23 cellular contexts compared by ENCODE assay signal in genomic region chr10:77906863-77907861, GRCh38. TPM values are rescaled to one million over a fixed set of nuclear protein-coding genes. Genes with fewer than 3 reads are reported as not detected.
A peak's percentile ranks its signal among the peaks of the same experiment; 100 is the strongest.
DNase-seq lines count a peak whose midpoint lies in the region; ATAC-seq and TF ChIP-seq lines count a peak whose summit lies in the region.
"Had no signal": no experiment of that assay in that cellular context is flagged by ENCODE, and none has a peak within 500 bp of the region (broad histone marks: within the 10 kb centered on the region; RNA-seq: fewer than 3 reads in every experiment).

No MANE protein-coding gene starts in this region.

- H3K27me3 ChIP-seq in HCT116 (ENCODE audit: insufficient read depth, low read length), result no peaks in the 10 kb centered on the region
- H3K27me3 ChIP-seq in RWPE2 (ENCODE audit: insufficient read depth, poor library complexity, severe bottlenecking), result no peaks in the 10 kb centered on the region
- no peaks in the 10 kb centered on the region for H3K27me3 ChIP-seq in parathyroid adenoma (ENCODE audit: control insufficient read depth, insufficient read depth, low read length)
- H3K27me3 ChIP-seq: ovary, tibial artery had no signal

- H3K4me1 ChIP-seq in HCT116 (ENCODE audit: control insufficient read depth in 1 of 2, insufficient read depth in 2 of 2, low read length in 2 of 2) (peaks cover 21 to 61% of the 10 kb centered on the region in 2 experiments), RWPE2 (ENCODE audit: insufficient read depth, poor library complexity, severe bottlenecking) (peaks cover 23% of the 10 kb centered on the region), parathyroid adenoma (peaks cover 60% of the 10 kb centered on the region)

- H3K27ac ChIP-seq in HCT116 (ENCODE audit: low read depth, low read length) (no peak overlapping the region), RWPE2 (ENCODE audit: poor library complexity, severe bottlenecking) (peak overlapping the region; percentile 48), parathyroid adenoma (peak overlapping the region; percentile 84)
- H3K27ac ChIP-seq: ovary, tibial artery had no signal

- no peak for TF ChIP-seq RAD21 in HCT116 (IDR thresholded peaks at IDR 0.05; ENCODE audit: low read depth)

- H3K4me2 ChIP-seq in HCT116 (ENCODE audit: low read length) (no peak overlapping the region), parathyroid adenoma (ENCODE audit: low read length) (peak overlapping the region; percentile 62)

- ATAC-seq in HCT116, result peak; percentile 9; the same call in 1 of the 2 replicates
- peak; percentile 71 for ATAC-seq in RWPE2 (ENCODE audit: low read depth)
- ATAC-seq in GM18505 (IDR thresholded peaks at IDR 0.05; ENCODE audit: unreplicated experiment), result no peak
- ATAC-seq in HG03354 (IDR thresholded peaks at IDR 0.05; ENCODE audit: poor library complexity, severe bottlenecking, unreplicated experiment), result no peak
- ATAC-seq: activated naive CD8-positive, alpha-beta T cell treated with anti-CD3 and anti-CD28 coated beads, Interleukin-2, amount 50 U/mL, for 24 hours; right cardiac atrium; stimulated activated naive CD8-positive, alpha-beta T cell treated with anti-CD3 and anti-CD28 coated beads, Interleukin-15, Interleukin-2, amounts not matched to agents 100 U/mL and 50 U/mL, for 24 hours had no signal

- CTCF ChIA-PET in HCT116 (lab: Charles Lee), result no interaction called here

- H3K4me1 Mint-ChIP-seq in CD14-positive monocyte, result peaks cover 11% of the 10 kb centered on the region
- H3K4me1 Mint-ChIP-seq: activated B cell treated with CpG ODN at 0.5 μM for 24 hours; activated naive CD8-positive, alpha-beta T cell treated with anti-CD3 and anti-CD28 coated beads, Interleukin-2, amount 50 U/mL, for 24 hours had no signal

- H3K9me3 Mint-ChIP-seq in CD14-positive monocyte, result peaks cover 0 to 1% (median 0%) of the 10 kb centered on the region in 7 donors
- H3K9me3 Mint-ChIP-seq: activated B cell treated with CpG ODN at 0.5 μM for 24 hours; activated CD4-positive, alpha-beta memory T cell treated with anti-CD3 and anti-CD28 coated beads for 36 hours; activated naive CD8-positive, alpha-beta T cell treated with anti-CD3 and anti-CD28 coated beads, Interleukin-2, amount 50 U/mL, for 24 hours; CD4-positive, alpha-beta T cell; nephron had no signal

- TF ChIP-seq POLR2A in HCT116 (IDR thresholded peaks at IDR 0.05; ENCODE audit: borderline replicate concordance, extremely low read depth, insufficient read depth, insufficient read length) (no peak), GM18505 (IDR thresholded peaks at IDR 0.05; ENCODE audit: borderline replicate concordance, extremely low read depth, insufficient read depth, insufficient read length) (no peak)

- H4K20me1 ChIP-seq in HCT116 (ENCODE audit: insufficient read depth), result no peaks in the 10 kb centered on the region

- DNase-seq in HCT116 (ENCODE audit: low read depth, low spot score) (no peak), RWPE2 (ENCODE audit: low spot score) (no peak), epithelial cell of esophagus (ENCODE audit: low read depth) (peak; percentile 91), HuH-7.5 (ENCODE audit: low spot score) (no peak), CD14-positive monocyte (ENCODE audit: low spot score) (no peak)
- DNase-seq: activated B cell treated with CpG ODN at 0.5 μM for 24 hours; activated CD4-positive, alpha-beta memory T cell treated with anti-CD3 and anti-CD28 coated beads for 36 hours; activated naive CD8-positive, alpha-beta T cell treated with anti-CD3 and anti-CD28 coated beads, Interleukin-2, amount 50 U/mL, for 24 hours; CD4-positive, alpha-beta T cell; hypothalamus; left ventricle myocardium superior; midbrain; MV-4-11; NCI-H2171 treated with DMSO at 0.1 percent for 48 hours; ovary; right cardiac atrium; RPMI8226; stimulated activated naive CD8-positive, alpha-beta T cell treated with anti-CD3 and anti-CD28 coated beads, Interleukin-15, Interleukin-2, amounts not matched to agents 100 U/mL and 50 U/mL, for 24 hours; tibial artery had no signal

- H3K9me3 ChIP-seq in HCT116 (ENCODE audit: control insufficient read depth in 1 of 2, insufficient read depth in 1 of 2, low read depth in 1 of 2, low read length in 2 of 2) (no peaks in the 10 kb centered on the region), RWPE2 (ENCODE audit: severe bottlenecking) (no peaks in the 10 kb centered on the region), parathyroid adenoma (ENCODE audit: control insufficient read depth, low read length) (no peaks in the 10 kb centered on the region)
- H3K9me3 ChIP-seq: ovary, tibial artery had no signal

- no peak overlapping the region for H3K27ac Mint-ChIP-seq in CD14-positive monocyte
- H3K27ac Mint-ChIP-seq: activated B cell treated with CpG ODN at 0.5 μM for 24 hours; activated CD4-positive, alpha-beta memory T cell treated with anti-CD3 and anti-CD28 coated beads for 36 hours; activated naive CD8-positive, alpha-beta T cell treated with anti-CD3 and anti-CD28 coated beads, Interleukin-2, amount 50 U/mL, for 24 hours; CD4-positive, alpha-beta T cell had no signal

- peaks cover 4% of the 10 kb centered on the region in 3 donors for H3K27me3 Mint-ChIP-seq in CD14-positive monocyte (ENCODE audit: low read depth in 3 of 3)
- H3K27me3 Mint-ChIP-seq: CD4-positive, alpha-beta T cell had no signal

- no peaks in the 10 kb centered on the region for H3K36me3 ChIP-seq in HCT116 (ENCODE audit: control insufficient read depth in 1 of 2, insufficient read depth in 2 of 2, low read length in 2 of 2)
- peaks cover 6% of the 10 kb centered on the region; the same call in 1 of the 2 replicates for H3K36me3 ChIP-seq in RWPE2 (ENCODE audit: low read depth)
- no peaks in the 10 kb centered on the region for H3K36me3 ChIP-seq in parathyroid adenoma (ENCODE audit: control insufficient read depth, insufficient read depth, low read length)
- H3K36me3 ChIP-seq: ovary, tibial artery had no signal

- H3K4me3 ChIP-seq in HCT116 (replicated peaks in 1 of 2; ENCODE audit: low read depth in 1 of 2, low read length in 2 of 2), result no peak overlapping the region
- H3K4me3 ChIP-seq in RWPE2 (ENCODE audit: severe bottlenecking), result no peak overlapping the region
- no peak overlapping the region for H3K4me3 ChIP-seq in epithelial cell of esophagus (ENCODE audit: low read length)
- no peak overlapping the region for H3K4me3 ChIP-seq in parathyroid adenoma (ENCODE audit: low read depth, low read length)
- H3K4me3 ChIP-seq: ovary, tibial artery had no signal

- RAD21 ChIA-PET in HCT116 (lab: Charles Lee; ENCODE audit: low non-redundant PET in 1 of 2, low total read pairs in 2 of 2, uncharacterized antibody in 2 of 2, unreplicated experiment in 2 of 2), result no interaction called here

- H3K79me2 ChIP-seq in HCT116 (ENCODE audit: insufficient read depth, low read length) (peaks cover 61% of the 10 kb centered on the region), parathyroid adenoma (peaks cover 58% of the 10 kb centered on the region)

- POLR2A ChIA-PET in HCT116 (lab: Charles Lee), result interaction anchor here (0.9 kb wide), 1 partner anchor 18 kb away, joined by 3 read pairs; no protein-coding TSS in a partner anchor

- H2AFZ ChIP-seq in HCT116 (ENCODE audit: low read depth, low read length, poor library complexity, severe bottlenecking), result no peak overlapping the region
- no peak overlapping the region for H2AFZ ChIP-seq in parathyroid adenoma

- TF ChIP-seq CTCF in HCT116 (IDR thresholded peaks at IDR 0.05 in 2 of 3, conservative IDR thresholded peaks at IDR 0.05 in 1 of 3; ENCODE audit: borderline replicate concordance in 1 of 3, insufficient read depth in 1 of 3, low read depth in 2 of 3, low read length in 2 of 3) (no peak), RWPE2 (IDR thresholded peaks at IDR 0.05; ENCODE audit: poor library complexity, severe bottlenecking) (no peak), epithelial cell of esophagus (IDR thresholded peaks at IDR 0.05; ENCODE audit: insufficient read depth, low read depth, low read length, missing control alignments) (no peak), parathyroid adenoma (IDR thresholded peaks at IDR 0.05) (no peak), CD14-positive monocyte (IDR thresholded peaks at IDR 0.05) (no peak)

- intact Hi-C loops in HCT116 (cut with micrococcal nuclease), result loop anchor here (5.0 kb wide), 1 partner anchor 120 kb away; the partner anchor contains the start of gene POLR3A
- intact Hi-C loops in CD14-positive monocyte (cut with micrococcal nuclease), result no loop called here

- H3K9ac ChIP-seq in HCT116 (ENCODE audit: low read length) (no peak overlapping the region), parathyroid adenoma (no peak overlapping the region)

- no TSS peak for BruUV-seq in HCT116 (replicated peaks; lab: Mats Ljungman, UMichigan)

- H3K4me3 Mint-ChIP-seq in CD14-positive monocyte, result no peak overlapping the region
- H3K4me3 Mint-ChIP-seq: activated B cell treated with CpG ODN at 0.5 μM for 24 hours; activated CD4-positive, alpha-beta memory T cell treated with anti-CD3 and anti-CD28 coated beads for 36 hours; activated naive CD8-positive, alpha-beta T cell treated with anti-CD3 and anti-CD28 coated beads, Interleukin-2, amount 50 U/mL, for 24 hours; CD4-positive, alpha-beta T cell; nephron had no signal

- H3K36me3 Mint-ChIP-seq in CD14-positive monocyte, result no peaks in the 10 kb centered on the region
- H3K36me3 Mint-ChIP-seq: activated CD4-positive, alpha-beta memory T cell treated with anti-CD3 and anti-CD28 coated beads for 36 hours had no signal

- H3K9me2 ChIP-seq in HCT116 (ENCODE audit: insufficient read depth), result no peaks in the 10 kb centered on the region

TF ChIP-seq in HCT116, 20 proteins besides CTCF, POLR2A, EP300 and RAD21 (continues in another document):
- no peak for TF ChIP-seq ELF1 (IDR thresholded peaks at IDR 0.05; ENCODE audit: borderline replicate concordance, low read depth)
- no peak for TF ChIP-seq ZNF274 (IDR thresholded peaks at IDR 0.05; ENCODE audit: low read depth, low read length)
- no peak for TF ChIP-seq CEBPB (IDR thresholded peaks at IDR 0.05; ENCODE audit: low read depth)
- no peak for TF ChIP-seq EZH2phosphoT487 (IDR thresholded peaks at IDR 0.05; ENCODE audit: borderline replicate concordance)
- no peak for TF ChIP-seq SRF (IDR thresholded peaks at IDR 0.05; ENCODE audit: low read depth)
- TF ChIP-seq EGR1 (IDR thresholded peaks at IDR 0.05; ENCODE audit: low read depth), result no peak
- no peak for TF ChIP-seq ZFX (IDR thresholded peaks at IDR 0.05)
- no peak for TF ChIP-seq ATF3 (IDR thresholded peaks at IDR 0.05)

RNA-seq across cellular contexts. Expression of gene DLG5, which starts 19.4 kb away (rescaled TPM):
- total RNA-seq in HCT116 (2021; ENCODE audit: unreplicated experiment), result 44.8 TPM
- polyA plus RNA-seq in HCT116 (2012), result 39.1 and 44.3 TPM in 2 replicates
- polyA plus RNA-seq in CD14-positive monocyte, result under 1 TPM in 1 of 2 donors, not detected in 1; 0.14 TPM

Comparison
In these comparisons a context has a peak if more than half of its experiments do, and no peak if none do; other contexts are left out.
1. ATAC-seq: peak in HCT116 (single experiment) and RWPE2 (single experiment); none in GM18505 (single experiment) and HG03354 (single experiment).